In genomic region chr6:150876598-150876997, GRCh38 we compare ENCODE assay signal across 13 cellular contexts. TPM values are rescaled to one million over a fixed set of nuclear protein-coding genes. Genes with fewer than 3 reads are reported as not detected.
DNase-seq lines count a peak whose midpoint lies in the region; ATAC-seq, FAIRE-seq and TF ChIP-seq lines count a peak whose summit lies in the region.
"Had no signal": no experiment of that assay in that cellular context is flagged by ENCODE, and none has a peak within 500 bp of the region (broad histone marks: within the 10 kb centered on the region; RNA-seq: fewer than 3 reads in every experiment).

No MANE protein-coding gene starts in this region.

- CTCF ChIA-PET in Panc1 (lab: Charles Lee), result no interaction called here
- CTCF ChIA-PET in CD8-positive, alpha-beta T cell (lab: Charles Lee), result interaction anchor here (1.0 kb wide), 1 partner anchor 448 kb away, joined by 3 read pairs; no protein-coding TSS in a partner anchor

- 13 to 16% methylated on average over 5 of the region's 5 CpGs for WGBS in pancreas, 2 donors

- BruUV-seq in Panc1 (replicated peaks; lab: Mats Ljungman, UMichigan), result TSS peak; percentile 19

- no peaks in the 10 kb centered on the region for H3K27me3 ChIP-seq in Panc1 (ENCODE audit: control insufficient read depth, insufficient read depth, low read length)
- H3K27me3 ChIP-seq in pancreas, result no peaks in the 10 kb centered on the region
- no peaks in the 10 kb centered on the region for H3K27me3 ChIP-seq in CD8-positive, alpha-beta T cell (ENCODE audit: insufficient read depth, low read length)

- in situ Hi-C loops in G401 (cut with HindIII; ENCODE audit: low sequenced_read_pairs), result loop anchor here (25.0 kb wide), 1 partner anchor 136 kb away; no protein-coding TSS in a partner anchor
- in situ Hi-C loops in Panc1 (cut with HindIII; ENCODE audit: low pct_unique_long_range_greater_than_20kb, low sequenced_read_pairs), result no loop called here

- FAIRE-seq in pancreas (lab: Jason Lieb, UNC), result no peak
- FAIRE-seq: GM12891, TTC549 had no signal

- no peaks in the 10 kb centered on the region for H3K9me3 ChIP-seq in Panc1 (ENCODE audit: control insufficient read depth, insufficient read depth, low read depth, low read length)
- H3K9me3 ChIP-seq in pancreas, result no peaks in the 10 kb centered on the region
- no peaks in the 10 kb centered on the region for H3K9me3 ChIP-seq in CD8-positive, alpha-beta T cell (ENCODE audit: low read length)

- H3K27me3 Mint-ChIP-seq in CD8-positive, alpha-beta T cell (ENCODE audit: low read depth), result no peaks in the 10 kb centered on the region
- H3K27me3 Mint-ChIP-seq: CD4-positive, alpha-beta memory T cell; stimulated activated memory B cell treated with anti-CD40 and anti-IgM and Interleukin-4, amounts not matched to agents 10 μg/mL and 1 μg/mL and 100 μg/mL, for 72 hours had no signal

- H3K36me3 ChIP-seq in Panc1 (ENCODE audit: control insufficient read depth, insufficient read depth, low read length), result 0 out of 2 replicates have a peak, but pooled peaks cover 6% of the 10 kb centered on the region
- no peaks in the 10 kb centered on the region for H3K36me3 ChIP-seq in pancreas
- H3K36me3 ChIP-seq in CD8-positive, alpha-beta T cell (ENCODE audit: insufficient read depth, low read length), result no peaks in the 10 kb centered on the region

- no peak overlapping the region for H3K4me3 ChIP-seq in Panc1 (ENCODE audit: low read depth in 2 of 2, low read length in 2 of 2)
- H3K4me3 ChIP-seq in fibroblast of pulmonary artery (replicated peaks; ENCODE audit: low read depth, low read length), result no peak overlapping the region
- H3K4me3 ChIP-seq in pancreas, result no peak overlapping the region
- H3K4me3 ChIP-seq in CD8-positive, alpha-beta T cell (ENCODE audit: low read depth, low read length), result no peak overlapping the region

- intact Hi-C loops in Panc1 (cut with micrococcal nuclease; ENCODE audit: unreplicated experiment) (no loop called here), pancreas (cut with DNase I) (no loop called here)
- intact Hi-C loops in CD8-positive, alpha-beta T cell (cut with DNase I, micrococcal nuclease), result no loop called here

- ATAC-seq in Panc1, result no peak
- ATAC-seq in pancreas, result peak; percentile 97 to 99 (median 99)
- no peak for ATAC-seq in CD8-positive, alpha-beta T cell
- no peak for ATAC-seq in GM18520 (IDR thresholded peaks at IDR 0.05; ENCODE audit: unreplicated experiment)
- ATAC-seq: stimulated activated memory B cell treated with anti-CD40 and anti-IgM and Interleukin-4, amounts not matched to agents 10 μg/mL and 1 μg/mL and 100 μg/mL, for 72 hours had no signal

- POLR2A ChIA-PET in Panc1 (lab: Charles Lee), result no interaction called here
- POLR2A ChIA-PET in CD8-positive, alpha-beta T cell (lab: Charles Lee), result no interaction called here

- H3K36me3 Mint-ChIP-seq in CD8-positive, alpha-beta T cell, result peaks cover 14% of the 10 kb centered on the region

- H3K9me3 Mint-ChIP-seq in CD8-positive, alpha-beta T cell, result no peaks in the 10 kb centered on the region
- H3K9me3 Mint-ChIP-seq: CD4-positive, alpha-beta memory T cell; stimulated activated memory B cell treated with anti-CD40 and anti-IgM and Interleukin-4, amounts not matched to agents 10 μg/mL and 1 μg/mL and 100 μg/mL, for 72 hours had no signal

- H3K4me1 ChIP-seq in Panc1 (ENCODE audit: control insufficient read depth, insufficient read depth, low read length), result no peaks in the 10 kb centered on the region
- H3K4me1 ChIP-seq in pancreas, result peaks cover 0 to 10% (median 5%) of the 10 kb centered on the region in 3 donors
- no peaks in the 10 kb centered on the region for H3K4me1 ChIP-seq in CD8-positive, alpha-beta T cell (ENCODE audit: insufficient read depth, low read length)

- H3K27ac ChIP-seq in Panc1 (ENCODE audit: low read length) (no peak overlapping the region), pancreas (no peak overlapping the region)
- H3K27ac ChIP-seq in CD8-positive, alpha-beta T cell (ENCODE audit: low read depth, low read length), result no peak overlapping the region

- H3K4me1 Mint-ChIP-seq in CD8-positive, alpha-beta T cell (ENCODE audit: low read depth), result no peaks in the 10 kb centered on the region

- no peak overlapping the region for H3K4me3 Mint-ChIP-seq in CD8-positive, alpha-beta T cell
- H3K4me3 Mint-ChIP-seq: CD4-positive, alpha-beta memory T cell; stimulated activated memory B cell treated with anti-CD40 and anti-IgM and Interleukin-4, amounts not matched to agents 10 μg/mL and 1 μg/mL and 100 μg/mL, for 72 hours had no signal

- no peak for TF ChIP-seq CTCF in Panc1 (IDR thresholded peaks at IDR 0.05)
- no peak for TF ChIP-seq CTCF in fibroblast of pulmonary artery (IDR thresholded peaks at IDR 0.05; ENCODE audit: low read length, missing control alignments)
- TF ChIP-seq CTCF in pancreas (IDR thresholded peaks at IDR 0.05), result no peak
- TF ChIP-seq CTCF in CD8-positive, alpha-beta T cell (IDR thresholded peaks at IDR 0.05), result no peak

- H3K27ac Mint-ChIP-seq in CD8-positive, alpha-beta T cell, result no peak overlapping the region
- H3K27ac Mint-ChIP-seq: stimulated activated memory B cell treated with anti-CD40 and anti-IgM and Interleukin-4, amounts not matched to agents 10 μg/mL and 1 μg/mL and 100 μg/mL, for 72 hours had no signal

- peak; percentile 99 for DNase-seq in G401 (ENCODE audit: low spot score)
- DNase-seq in Panc1 (ENCODE audit: low read depth, low spot score), result no peak
- peak; percentile 44 for DNase-seq in fibroblast of pulmonary artery (ENCODE audit: low read depth)
- peak; percentile 66 to 87 (median 84) for DNase-seq in pancreas
- no peak for DNase-seq in CD8-positive, alpha-beta T cell
- no peak for DNase-seq in 8988T
- DNase-seq in NCI-H2227 treated with DMSO at 0.1 percent for 48 hours (lab: John Stamatoyannopoulos, UW), result no peak
- DNase-seq: CD4-positive, alpha-beta memory T cell; stimulated activated CD4-positive, alpha-beta T cell treated with anti-CD3 and anti-CD28 coated beads, Interleukin-12 subunit alpha, Interleukin-12 subunit beta, amount 100 ng/mL, for 4 hours had no signal

RNA-seq across cellular contexts. Expression of gene MTHFD1L, which starts 11.1 kb away (rescaled TPM):
- 39.2 and 59.6 TPM in 2 replicates for total RNA-seq in G401 (2014; rRNA removed; shearing (Covaris generic))
- total RNA-seq in Panc1 (2021; ENCODE audit: unreplicated experiment) (76.2 TPM), pancreas (10 to 100 TPM in 3 of 6 donors, 1 to 10 TPM in 3; 7.4 to 26.5 (median 11.4) TPM)
- polyA plus RNA-seq in Panc1 (2012; ENCODE audit: insufficient read length), result 45.2 TPM
- 1 to 10 TPM; 3.2 to 3.6 TPM for polyA plus RNA-seq in pancreas
- 1 to 10 TPM; 7.8 to 9.6 TPM for total RNA-seq in CD8-positive, alpha-beta T cell

Comparison
In these comparisons a context has a peak if more than half of its experiments do, and no peak if none do; other contexts are left out.
1. DNase-seq: peak in G401 (single experiment), fibroblast of pulmonary artery (single experiment) and pancreas (6 of 6); none in Panc1 (single experiment), CD8-positive, alpha-beta T cell (0 of 7), 8988T (single experiment) and NCI-H2227 treated with DMSO at 0.1 percent for 48 hours (single experiment).
2. ATAC-seq: peak in pancreas (4 of 4); none in Panc1 (single experiment), CD8-positive, alpha-beta T cell (single experiment) and GM18520 (single experiment).